26 cellular contexts compared by ENCODE assay signal in the genomic region with DNA sequence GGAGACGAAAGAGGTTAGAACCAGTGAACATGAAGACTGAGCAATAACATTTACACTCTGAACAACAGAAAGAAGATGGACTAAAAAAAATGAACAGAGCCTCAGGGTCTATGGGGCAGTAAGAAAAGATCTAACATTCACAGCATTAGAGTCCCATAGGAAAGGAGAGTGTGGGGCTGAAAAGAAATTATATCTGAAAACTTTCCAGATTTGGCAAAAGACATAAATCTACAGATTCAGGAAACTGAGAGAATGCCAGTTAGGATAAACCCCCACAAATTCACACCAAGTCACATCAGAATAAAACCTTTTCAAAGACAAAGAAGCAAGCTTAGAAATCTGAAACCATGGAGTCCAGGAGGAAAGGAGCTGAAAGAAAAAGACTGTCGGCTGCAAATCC. TPM values are rescaled to one million over a fixed set of nuclear protein-coding genes. Genes with fewer than 3 reads are reported as not detected.
DNase-seq lines count a peak whose midpoint lies in the region; ATAC-seq, FAIRE-seq and TF ChIP-seq lines count a peak whose summit lies in the region.
"Had no signal": no experiment of that assay in that cellular context is flagged by ENCODE, and none has a peak within 500 bp of the region (broad histone marks: within the 10 kb centered on the region; RNA-seq: fewer than 3 reads in every experiment).

No MANE protein-coding gene starts in this region.

- TF ChIP-seq POLR2A in H54 (IDR thresholded peaks at IDR 0.05; ENCODE audit: low read depth, low read length) = no peak

- no peak overlapping the region for H3K27ac Mint-ChIP-seq in neural progenitor cell
- H3K27ac Mint-ChIP-seq: CD14-positive monocyte; CD4-positive, alpha-beta memory T cell; CD8-positive, alpha-beta memory T cell had no signal

- H3K27me3 ChIP-seq in neural progenitor cell (no peaks in the 10 kb centered on the region), colonic mucosa (no peaks in the 10 kb centered on the region)
- H3K27me3 ChIP-seq: BLaER1 had no signal

- no peaks in the 10 kb centered on the region for H3K79me2 ChIP-seq in neural progenitor cell (ENCODE audit: low read depth)

- H3K4me1 ChIP-seq in neural progenitor cell = peaks cover 9% of the 10 kb centered on the region
- no peaks in the 10 kb centered on the region for H3K4me1 ChIP-seq in colonic mucosa
- H3K4me1 ChIP-seq: BE2C had no signal

- DNase-seq in H54 (ENCODE audit: insufficient read length, low spot score) = no peak
- peak; percentile 34 for DNase-seq in neural progenitor cell (ENCODE audit: low spot score)
- no peak for DNase-seq in colonic mucosa
- DNase-seq in midbrain (lab: John Stamatoyannopoulos, UW) = no peak
- DNase-seq: 8988T; ACHN; BE2C; C1 segment of cervical spinal cord; CD4-positive, alpha-beta memory T cell; CD4-positive, CD25-positive, alpha-beta regulatory T cell; CD8-positive, alpha-beta memory T cell; COR-L47; DMS 273 treated with DMSO at 0.1 percent for 48 hours; DMS153; DMS53; DMS79; DND-41; EL; GDM1 had no signal

- H3K36me3 Mint-ChIP-seq in neural progenitor cell = no peaks in the 10 kb centered on the region
- H3K36me3 Mint-ChIP-seq: CD14-positive monocyte; CD4-positive, alpha-beta memory T cell; CD4-positive, CD25-positive, alpha-beta regulatory T cell; CD8-positive, alpha-beta memory T cell had no signal

- H3F3A ChIP-seq in neural progenitor cell (ENCODE audit: low read depth) = peaks cover 15% of the 10 kb centered on the region

- H3K27me3 Mint-ChIP-seq in neural progenitor cell (ENCODE audit: insufficient read depth, low read depth) = peaks cover 2% of the 10 kb centered on the region

- H2AFZ ChIP-seq in neural progenitor cell (replicated peaks) = peak overlapping the region; percentile 51

- TF ChIP-seq CTCF in neural progenitor cell (IDR thresholded peaks at IDR 0.05) (no peak), colonic mucosa (IDR thresholded peaks at IDR 0.05) (no peak)

- intact Hi-C loops in colonic mucosa (cut with DNase I) = loop anchor here (5.0 kb wide), 1 partner anchor 1136 kb away; no protein-coding TSS in a partner anchor

- peaks cover 7% of the 10 kb centered on the region for H3K4me1 Mint-ChIP-seq in neural progenitor cell

- no peak overlapping the region for H3K27ac ChIP-seq in neural progenitor cell
- H3K27ac ChIP-seq in colonic mucosa = no peak overlapping the region
- H3K27ac ChIP-seq: BLaER1 had no signal

- H3K9me3 ChIP-seq in neural progenitor cell (ENCODE audit: low read depth) (no peaks in the 10 kb centered on the region), colonic mucosa (no peaks in the 10 kb centered on the region)
- H3K9me3 ChIP-seq: BE2C, BLaER1 had no signal

- no peak for ATAC-seq in GM21576 (IDR thresholded peaks at IDR 0.05; ENCODE audit: unreplicated experiment)
- ATAC-seq: GM12878 had no signal

- FAIRE-seq in H54 (lab: Jason Lieb, UNC) = peak; percentile 45
- FAIRE-seq: A204.1, GM12878, GM12892, GM18507 had no signal

- H3K9me3 Mint-ChIP-seq in neural progenitor cell = peaks cover 3% of the 10 kb centered on the region
- H3K9me3 Mint-ChIP-seq: CD14-positive monocyte; CD4-positive, alpha-beta memory T cell; CD8-positive, alpha-beta memory T cell had no signal

- H3K4me2 ChIP-seq in neural progenitor cell = peak overlapping the region; percentile 36
- H3K4me2 ChIP-seq: BLaER1 had no signal

- H3K9ac ChIP-seq in neural progenitor cell (no peak overlapping the region), colonic mucosa (ENCODE audit: low read depth in 2 of 2, low read length in 2 of 2) (no peak overlapping the region)
- H3K9ac ChIP-seq: BLaER1 had no signal

- H3K36me3 ChIP-seq in neural progenitor cell = no peaks in the 10 kb centered on the region
- no peaks in the 10 kb centered on the region for H3K36me3 ChIP-seq in colonic mucosa
- H3K36me3 ChIP-seq: BE2C, BLaER1 had no signal

- H3K4me3 ChIP-seq in neural progenitor cell = no peak overlapping the region
- H3K4me3 ChIP-seq in colonic mucosa = no peak overlapping the region
- H3K4me3 ChIP-seq: BLaER1, GM12878 had no signal

- no peaks in the 10 kb centered on the region for H4K20me1 ChIP-seq in neural progenitor cell (ENCODE audit: low read depth)
- H4K20me1 ChIP-seq: BLaER1 had no signal

- no peak overlapping the region for H3K4me3 Mint-ChIP-seq in neural progenitor cell
- H3K4me3 Mint-ChIP-seq: CD14-positive monocyte; CD4-positive, alpha-beta memory T cell; CD4-positive, CD25-positive, alpha-beta regulatory T cell had no signal

RNA-seq across cellular contexts. Expression of a gene that starts 20.3 kb away (rescaled TPM):
- total RNA-seq in neural progenitor cell (ENCODE audit: low replicate concordance) = 33.6 and 34.6 TPM in 2 replicates
- 10 to 100 TPM; 24.9 to 39.4 TPM for total RNA-seq in colonic mucosa
